In the genomic region with DNA sequence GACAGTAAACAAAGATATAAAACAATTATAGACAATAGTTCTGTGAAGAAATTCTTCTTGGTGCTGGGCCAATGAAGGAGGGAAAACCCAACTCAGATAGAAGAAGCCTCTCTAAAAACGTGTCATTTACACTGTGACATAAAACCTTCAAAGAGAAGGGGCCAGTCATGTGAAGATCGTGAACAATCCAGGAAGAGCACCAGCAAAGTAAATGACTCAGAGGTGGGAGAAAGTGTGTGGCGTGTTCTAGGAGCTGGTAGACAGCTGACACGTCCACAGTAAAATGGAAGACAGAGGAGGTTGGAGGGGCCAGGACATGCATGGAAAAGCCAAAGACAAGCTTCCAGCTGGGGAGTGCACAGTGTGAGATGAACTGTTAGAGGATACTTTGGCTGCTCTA, we compare ENCODE assay signal across 11 cellular contexts.
DNase-seq lines count a peak whose midpoint lies in the region; ATAC-seq and TF ChIP-seq lines count a peak whose summit lies in the region.
"Had no signal": no experiment of that assay in that cellular context is flagged by ENCODE, and none has a peak within 500 bp of the region (broad histone marks: within the 10 kb centered on the region; RNA-seq: fewer than 3 reads in every experiment).

No MANE protein-coding gene starts in this region.

- CTCF ChIA-PET in activated naive CD4-positive, alpha-beta T cell treated with anti-CD3 and anti-CD28 coated beads for 36 hours (lab: Charles Lee) = interaction anchor here (1.0 to 1.3 kb wide), 2 partner anchors 40 to 51 kb away, joined by 3 to 6 read pairs; no protein-coding TSS in a partner anchor
- CTCF ChIA-PET in WTC11 (lab: Charles Lee) = interaction anchor here (1.9 kb wide), 1 partner anchor 39 kb away, joined by 5 read pairs; no protein-coding TSS in a partner anchor

- TF ChIP-seq EP300 in sigmoid colon (IDR thresholded peaks at IDR 0.05) = no peak

- H3K27ac ChIP-seq in sigmoid colon = no peak overlapping the region

- no peaks in the 10 kb centered on the region for H3K27me3 Mint-ChIP-seq in activated naive CD4-positive, alpha-beta T cell treated with anti-CD3 and anti-CD28 coated beads for 36 hours (ENCODE audit: low read depth)
- no peaks in the 10 kb centered on the region for H3K27me3 Mint-ChIP-seq in WTC11 (ENCODE audit: low read depth)

- no peak for TF ChIP-seq POLR2A in sigmoid colon (IDR thresholded peaks at IDR 0.05)

- whole genome bisulfite sequencing in sigmoid colon, 2 donors = 53 to 62% methylated on average over 4 of the region's 4 CpGs

- POLR2A ChIA-PET in WTC11 (lab: Charles Lee) = no interaction called here

- TF ChIP-seq CTCF in WTC11 (IDR thresholded peaks at IDR 0.05) = no peak
- no peak for TF ChIP-seq CTCF in fibroblast of mammary gland (conservative IDR thresholded peaks at IDR 0.05; ENCODE audit: control insufficient read depth, insufficient read depth, low read depth, low read length)
- TF ChIP-seq CTCF in sigmoid colon (IDR thresholded peaks at IDR 0.05) = no peak

- intact Hi-C loops in activated naive CD4-positive, alpha-beta T cell treated with anti-CD3 and anti-CD28 coated beads for 36 hours (cut with micrococcal nuclease) = loop anchor here (1.0 to 2.0 kb wide), 10 partner anchors 17 to 262 kb away; no protein-coding TSS in a partner anchor
- intact Hi-C loops in sigmoid colon (cut with DNase I) = no loop called here

- peaks cover 11% of the 10 kb centered on the region for H3K9me3 Mint-ChIP-seq in activated naive CD4-positive, alpha-beta T cell treated with anti-CD3 and anti-CD28 coated beads for 36 hours
- peaks cover 16% of the 10 kb centered on the region for H3K9me3 Mint-ChIP-seq in WTC11

- peaks cover 19% of the 10 kb centered on the region for H3K36me3 Mint-ChIP-seq in activated naive CD4-positive, alpha-beta T cell treated with anti-CD3 and anti-CD28 coated beads for 36 hours (ENCODE audit: low read depth)
- H3K36me3 Mint-ChIP-seq in WTC11 = peaks cover 7% of the 10 kb centered on the region; the same call in 1 of the 2 replicates

- H3K36me3 ChIP-seq in HAP-1 (replicated peaks) (no peaks in the 10 kb centered on the region), sigmoid colon (no peaks in the 10 kb centered on the region)

- in situ Hi-C loops in HAP-1 (cut with MboI; ENCODE audit: low sequenced_read_pairs) = no loop called here

- H3K4me1 ChIP-seq in HAP-1 (no peaks in the 10 kb centered on the region), sigmoid colon (no peaks in the 10 kb centered on the region)

- no peaks in the 10 kb centered on the region for H3K27me3 ChIP-seq in HAP-1 (ENCODE audit: low read depth)
- H3K27me3 ChIP-seq in sigmoid colon = no peaks in the 10 kb centered on the region

- no peak overlapping the region for H3K4me3 ChIP-seq in fibroblast of mammary gland (ENCODE audit: control insufficient read depth, low read depth, low read length)
- H3K4me3 ChIP-seq in HAP-1 = no peak overlapping the region
- no peak overlapping the region for H3K4me3 ChIP-seq in sigmoid colon

- ATAC-seq in WTC11 (peak; percentile 22; the same call in 1 of the 2 replicates), GM21381 (IDR thresholded peaks at IDR 0.05; ENCODE audit: unreplicated experiment) (no peak)
- ATAC-seq in stimulated activated naive CD8-positive, alpha-beta T cell treated with anti-CD3 and anti-CD28 coated beads, Interleukin-15, Interleukin-2, amounts not matched to agents 100 U/mL and 50 U/mL, for 24 hours = peak; percentile 93

- peak; percentile 68 for DNase-seq in activated naive CD4-positive, alpha-beta T cell treated with anti-CD3 and anti-CD28 coated beads for 36 hours
- DNase-seq in activated naive CD4-positive, alpha-beta T cell treated with Interleukin-2 at 50 U/mL for 16 hours = no peak
- no peak for DNase-seq in WTC11 (ENCODE audit: low spot score)
- peak; percentile 3 for DNase-seq in fibroblast of mammary gland (ENCODE audit: low read depth)
- DNase-seq in stimulated activated naive CD8-positive, alpha-beta T cell treated with anti-CD3 and anti-CD28 coated beads, Interleukin-15, Interleukin-2, amounts not matched to agents 100 U/mL and 50 U/mL, for 24 hours = peak; percentile 41
- no peak for DNase-seq in HAP-1 (ENCODE audit: low spot score in 2 of 2)
- no peak for DNase-seq in sigmoid colon
- DNase-seq: activated CD4-positive, CD25-positive, alpha-beta regulatory T cell; DMS79 treated with DMSO at 0.1 percent for 48 hours; NCI-H1092 treated with DMSO at 0.1 percent for 48 hours had no signal

- peak overlapping the region; percentile 34 for H3K4me3 Mint-ChIP-seq in activated naive CD4-positive, alpha-beta T cell treated with anti-CD3 and anti-CD28 coated beads for 36 hours
- H3K4me3 Mint-ChIP-seq in WTC11 = no peak overlapping the region

- H3K27ac Mint-ChIP-seq in activated naive CD4-positive, alpha-beta T cell treated with anti-CD3 and anti-CD28 coated beads for 36 hours = peak overlapping the region; percentile 83
- H3K27ac Mint-ChIP-seq in WTC11 = no peak overlapping the region

- peaks cover 30% of the 10 kb centered on the region for H3K4me1 Mint-ChIP-seq in activated naive CD4-positive, alpha-beta T cell treated with anti-CD3 and anti-CD28 coated beads for 36 hours (ENCODE audit: low read depth)
- peaks cover 30% of the 10 kb centered on the region for H3K4me1 Mint-ChIP-seq in WTC11

- no peaks in the 10 kb centered on the region for H3K9me3 ChIP-seq in HAP-1
- no peaks in the 10 kb centered on the region for H3K9me3 ChIP-seq in sigmoid colon

TF ChIP-seq in WTC11, 78 proteins besides CTCF, POLR2A, EP300 and RAD21:
- TF ChIP-seq ZNF317 (CRISPR knock-in tag; IDR thresholded peaks at IDR 0.05; ENCODE audit: borderline replicate concordance, low read depth) (peak; percentile 73), RELA (CRISPR knock-in tag; IDR thresholded peaks at IDR 0.05; ENCODE audit: borderline replicate concordance) (no peak)

Comparison
In these comparisons a context has a peak if more than half of its experiments do, and no peak if none do; other contexts are left out.
1. DNase-seq: peak in activated naive CD4-positive, alpha-beta T cell treated with anti-CD3 and anti-CD28 coated beads for 36 hours (single experiment), fibroblast of mammary gland (single experiment) and stimulated activated naive CD8-positive, alpha-beta T cell treated with anti-CD3 and anti-CD28 coated beads, Interleukin-15, Interleukin-2, amounts not matched to agents 100 U/mL and 50 U/mL, for 24 hours (single experiment); none in activated naive CD4-positive, alpha-beta T cell treated with Interleukin-2 at 50 U/mL for 16 hours (single experiment), WTC11 (single experiment), HAP-1 (0 of 2) and sigmoid colon (single experiment).